ENCODE assay signal across 11 cellular contexts in genomic region chr11:78030429-78031325, GRCh38. TPM values are rescaled to one million over a fixed set of nuclear protein-coding genes. Genes with fewer than 3 reads are reported as not detected.
A peak's percentile ranks its signal among the peaks of the same experiment; 100 is the strongest.
DNase-seq lines count a peak whose midpoint lies in the region; ATAC-seq, FAIRE-seq and TF ChIP-seq lines count a peak whose summit lies in the region.
"Had no signal": no experiment of that assay in that cellular context is flagged by ENCODE, and none has a peak within 500 bp of the region (broad histone marks: within the 10 kb centered on the region; RNA-seq: fewer than 3 reads in every experiment).

No MANE protein-coding gene starts in this region.

- no peak for FAIRE-seq in GM12891 (lab: Jason Lieb, UNC)

- no peaks in the 10 kb centered on the region for H3K9me3 Mint-ChIP-seq in type B pancreatic cell
- H3K9me3 Mint-ChIP-seq: CD4-positive, CD25-positive, alpha-beta regulatory T cell had no signal

- no peaks in the 10 kb centered on the region for H3K27me3 Mint-ChIP-seq in type B pancreatic cell

- H3K4me3 Mint-ChIP-seq in type B pancreatic cell = peak overlapping the region; percentile 34
- H3K4me3 Mint-ChIP-seq: CD4-positive, CD25-positive, alpha-beta regulatory T cell had no signal

- TF ChIP-seq POLR2A in GM12891 (IDR thresholded peaks at IDR 0.05; ENCODE audit: low read depth, low read length) = no peak

- peak overlapping the region; percentile 75 for H3K27ac Mint-ChIP-seq in type B pancreatic cell
- H3K27ac Mint-ChIP-seq: CD4-positive, CD25-positive, alpha-beta regulatory T cell had no signal

- no peak for TF ChIP-seq CTCF in type B pancreatic cell (conservative IDR thresholded peaks at IDR 0.05)

- ATAC-seq in GM21515 (IDR thresholded peaks at IDR 0.05; ENCODE audit: unreplicated experiment) (no peak), HG02870 (IDR thresholded peaks at IDR 0.05; ENCODE audit: unreplicated experiment) (no peak)

- H3K36me3 Mint-ChIP-seq in type B pancreatic cell = no peaks in the 10 kb centered on the region
- H3K36me3 Mint-ChIP-seq: CD4-positive, CD25-positive, alpha-beta regulatory T cell had no signal

- peaks cover 15% of the 10 kb centered on the region for H3K4me1 Mint-ChIP-seq in type B pancreatic cell (ENCODE audit: unreplicated experiment)
- H3K4me1 Mint-ChIP-seq: CD4-positive, CD25-positive, alpha-beta regulatory T cell had no signal

- DNase-seq in AG20443 (ENCODE audit: low spot score) (peak; percentile 63), NCI-H1694 (lab: John Stamatoyannopoulos, UW) (peak; percentile 91), anterior cingulate cortex (lab: John Stamatoyannopoulos, UW) (peak in 57 of 58 donors; percentile 16 to 96 (median 87)), kidney tubule cell (ENCODE audit: low spot score) (peak; percentile 48), type B pancreatic cell (ENCODE audit: extremely low spot score, unreplicated experiment) (no peak), GM12891 (ENCODE audit: insufficient read length, low spot score) (no peak)
- DNase-seq: CD4-positive, CD25-positive, alpha-beta regulatory T cell had no signal

TF ChIP-seq in GM12891, 5 proteins besides CTCF, POLR2A, EP300 and RAD21:
- TF ChIP-seq POLR2AphosphoS5 (IDR thresholded peaks at IDR 0.05; ENCODE audit: low read depth, low read length) (no peak), PAX5 (IDR thresholded peaks at IDR 0.05; ENCODE audit: insufficient read depth, low read length, severe bottlenecking) (no peak), POU2F2 (IDR thresholded peaks at IDR 0.05; ENCODE audit: low read depth, low read length) (no peak), TAF1 (IDR thresholded peaks at IDR 0.05; ENCODE audit: low read depth, low read length) (no peak), SPI1 (IDR thresholded peaks at IDR 0.05; ENCODE audit: low read depth, low read length) (no peak)

RNA-seq across cellular contexts. Expression of gene KCTD14, which starts 7.6 kb away (rescaled TPM):
- 1.2 and 2.8 TPM in 2 replicates for total RNA-seq in type B pancreatic cell (ENCODE audit: low replicate concordance)
- not detected for polyA plus RNA-seq in GM12891 (2012; ENCODE audit: low read depth, missing spikeins)
- total RNA-seq: CD4-positive, CD25-positive, alpha-beta regulatory T cell had no signal

RNA-seq across cellular contexts. Expression of gene THRSP, which starts 33.0 kb away (rescaled TPM):
- total RNA-seq in type B pancreatic cell (ENCODE audit: low replicate concordance) = not detected in 2 replicates
- not detected for polyA plus RNA-seq in GM12891 (2012; ENCODE audit: low read depth, missing spikeins)
- total RNA-seq: CD4-positive, CD25-positive, alpha-beta regulatory T cell; T-helper 1 cell treated with Interleukin-12 subunit alpha and Interleukin-12 subunit beta and Interleukin-4 antibody, amounts not matched to agents 30 ng/mL and 1 ng/mL, for 36 hours had no signal
- polyA plus RNA-seq: neural cell had no signal

RNA-seq across cellular contexts. Expression of gene INTS4, which starts 36.2 kb away (rescaled TPM):
- 27.1 and 46.3 TPM in 2 replicates for total RNA-seq in type B pancreatic cell (ENCODE audit: low replicate concordance)
- polyA plus RNA-seq in GM12891 (2012; ENCODE audit: low read depth, missing spikeins) = 26.0 TPM

RNA-seq across cellular contexts. Expression of gene NDUFC2, which starts 49.0 kb away (rescaled TPM):
- 233 and 240 TPM in 2 replicates for total RNA-seq in type B pancreatic cell (ENCODE audit: low replicate concordance)
- polyA plus RNA-seq in GM12891 (2012; ENCODE audit: low read depth, missing spikeins) = 202 TPM

Comparison
In these comparisons a context has a peak if more than half of its experiments do, and no peak if none do; other contexts are left out.
1. DNase-seq: peak in AG20443 (single experiment), NCI-H1694 (single experiment), anterior cingulate cortex (57 of 58) and kidney tubule cell (single experiment); none in type B pancreatic cell (single experiment) and GM12891 (single experiment).